ENCODE assay signal across 8 cellular contexts in genomic region chr7:51430480-51431086, GRCh38.
A peak's percentile ranks its signal among the peaks of the same experiment; 100 is the strongest.
DNase-seq lines count a peak whose midpoint lies in the region; ATAC-seq, FAIRE-seq and TF ChIP-seq lines count a peak whose summit lies in the region.

No MANE protein-coding gene starts in this region.

- TF ChIP-seq CTCF in MM.1S (IDR thresholded peaks at IDR 0.05; ENCODE audit: low read length): peak; percentile 87

- no peaks in the 10 kb centered on the region for H3K27me3 ChIP-seq in MM.1S (replicated peaks; ENCODE audit: insufficient read depth, low read length)
- H3K27me3 ChIP-seq in SJCRH30: no peaks in the 10 kb centered on the region

- no peaks in the 10 kb centered on the region for H4K20me1 ChIP-seq in MM.1S (ENCODE audit: insufficient read depth, low read length)

- no peak overlapping the region for H3K27ac ChIP-seq in MM.1S (ENCODE audit: low read length)
- no peak overlapping the region for H3K27ac ChIP-seq in SJCRH30
- no peak overlapping the region for H3K27ac ChIP-seq in caudate nucleus (ENCODE audit: low read depth, low read length)

- H2AFZ ChIP-seq in MM.1S (ENCODE audit: low read length): peak overlapping the region; percentile 29; the same call in 1 of the 2 replicates

- H3K4me3 ChIP-seq in MM.1S (ENCODE audit: low read length) (peak overlapping the region; percentile 25; the same call in 1 of the 2 replicates), SJCRH30 (no peak overlapping the region)

- DNase-seq in AG20443 (ENCODE audit: low spot score) (peak; percentile 79), GM18507 (ENCODE audit: extremely low spot score, insufficient read length, low read depth) (no peak), MM.1S (peak; percentile 73), SJCRH30 (peak; percentile 36 to 78), caudate nucleus (lab: John Stamatoyannopoulos, UW) (peak in 43 of 61 donors; percentile 4 to 78 (median 24)), kidney tubule cell (ENCODE audit: low spot score) (peak; percentile 52)
- DNase-seq in stimulated activated CD4-positive, alpha-beta T cell treated with anti-CD3 and anti-CD28 coated beads, TNF-alpha, amount 100 ng/mL, for 48 hours (ENCODE audit: low read depth in 3 of 3): peak in 2 of 3 donors; percentile 16 to 33

- FAIRE-seq in GM18507 (lab: Jason Lieb, UNC): peak; percentile 83

- peak overlapping the region; percentile 55 for H3K4me2 ChIP-seq in MM.1S (ENCODE audit: low read depth, low read length)

- H3K4me1 ChIP-seq in MM.1S (ENCODE audit: low read length) (no peaks in the 10 kb centered on the region), SJCRH30 (no peaks in the 10 kb centered on the region)

- no peaks in the 10 kb centered on the region for H3K79me2 ChIP-seq in MM.1S (ENCODE audit: low read length)

- no peak overlapping the region for H3K9ac ChIP-seq in MM.1S (ENCODE audit: low read length)

- no peaks in the 10 kb centered on the region for H3K36me3 ChIP-seq in MM.1S (replicated peaks; ENCODE audit: insufficient read depth, low read length)
- H3K36me3 ChIP-seq in SJCRH30: no peaks in the 10 kb centered on the region

- no peak for ATAC-seq in HG02840 (IDR thresholded peaks at IDR 0.05; ENCODE audit: low FRiP score, unreplicated experiment)

- H3K9me3 ChIP-seq in MM.1S (replicated peaks; ENCODE audit: insufficient read depth, low read length): no peaks in the 10 kb centered on the region
- H3K9me3 ChIP-seq in SJCRH30 (replicated peaks): no peaks in the 10 kb centered on the region

- H3F3A ChIP-seq in MM.1S (ENCODE audit: insufficient read depth, low read length): no peaks in the 10 kb centered on the region

- no peaks in the 10 kb centered on the region for H3K9me2 ChIP-seq in MM.1S (replicated peaks; ENCODE audit: insufficient read depth, low read length)
